9 cellular contexts compared by ENCODE assay signal in the genomic region with DNA sequence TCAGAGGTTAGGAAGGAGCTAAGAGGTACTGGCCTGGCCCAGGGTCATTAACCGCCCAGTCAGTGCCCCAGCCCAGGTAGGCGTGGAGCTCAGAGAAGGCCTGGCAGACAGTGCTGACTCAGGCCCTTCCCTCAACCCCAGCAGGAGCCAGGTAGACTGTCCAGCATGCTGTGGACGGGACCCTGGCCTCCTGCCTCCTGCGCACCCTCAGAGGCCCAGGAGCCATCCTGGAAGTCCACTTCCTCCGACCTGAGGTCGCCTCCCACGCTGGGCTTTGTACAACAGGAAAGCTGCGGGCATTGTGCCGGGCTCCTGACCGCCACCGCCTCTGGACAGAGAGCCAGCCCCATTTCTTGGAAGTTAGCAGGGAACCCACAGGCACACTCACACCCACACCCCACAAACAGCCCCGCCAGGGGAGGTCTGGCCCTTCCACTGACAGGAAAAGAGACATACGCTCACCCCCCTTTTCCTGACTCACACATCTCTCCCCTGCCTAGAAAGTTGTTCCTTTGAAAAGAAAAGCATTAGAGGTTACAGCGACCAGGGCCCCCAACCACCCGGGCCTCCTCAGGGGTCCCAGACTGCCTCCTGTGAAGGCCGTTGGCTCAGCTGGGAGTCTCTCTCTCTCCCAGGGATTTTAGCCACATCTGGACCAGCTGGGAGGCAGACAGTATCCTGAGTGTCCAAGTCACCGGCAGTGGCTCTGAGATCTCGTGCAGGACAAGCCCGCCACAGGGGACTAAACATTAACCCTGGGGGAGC. TPM values are rescaled to one million over a fixed set of nuclear protein-coding genes. Genes with fewer than 3 reads are reported as not detected.
A peak's percentile ranks its signal among the peaks of the same experiment; 100 is the strongest.
DNase-seq lines count a peak whose midpoint lies in the region; ATAC-seq and TF ChIP-seq lines count a peak whose summit lies in the region.
"Had no signal": no experiment of that assay in that cellular context is flagged by ENCODE, and none has a peak within 500 bp of the region (broad histone marks: within the 10 kb centered on the region; RNA-seq: fewer than 3 reads in every experiment).

No MANE protein-coding gene starts in this region.

- ATAC-seq in CD8-positive, alpha-beta T cell: peak; percentile 17
- peak; percentile 27 for ATAC-seq in gastroesophageal sphincter
- no peak for ATAC-seq in GM19463 (IDR thresholded peaks at IDR 0.05; ENCODE audit: unreplicated experiment)
- ATAC-seq in GM18870 (IDR thresholded peaks at IDR 0.05; ENCODE audit: unreplicated experiment): no peak
- no peak for ATAC-seq in GM19328 (IDR thresholded peaks at IDR 0.05; ENCODE audit: unreplicated experiment)

- TF ChIP-seq POLR2A in gastroesophageal sphincter (IDR thresholded peaks at IDR 0.05): no peak

- H3K27me3 ChIP-seq in CD8-positive, alpha-beta T cell (ENCODE audit: insufficient read depth, low read length): no peaks in the 10 kb centered on the region
- H3K27me3 ChIP-seq in WERI-Rb-1 (ENCODE audit: insufficient read depth, low read depth, severe bottlenecking): no peaks in the 10 kb centered on the region
- no peaks in the 10 kb centered on the region for H3K27me3 ChIP-seq in gastroesophageal sphincter

- POLR2A ChIA-PET in CD8-positive, alpha-beta T cell (lab: Charles Lee): interaction anchor here (1.2 to 1.5 kb wide), 2 partner anchors 10 to 31 kb away, joined by 3 to 6 read pairs; no protein-coding TSS in a partner anchor

- peak overlapping the region; percentile 71 for H3K27ac Mint-ChIP-seq in CD8-positive, alpha-beta T cell

- no peak for TF ChIP-seq EP300 in gastroesophageal sphincter (IDR thresholded peaks at IDR 0.05)

- no peak overlapping the region for H3K27ac ChIP-seq in CD8-positive, alpha-beta T cell (ENCODE audit: low read depth, low read length)
- peak overlapping the region; percentile 82 for H3K27ac ChIP-seq in WERI-Rb-1
- peak overlapping the region; percentile 6 to 79 (median 78) for H3K27ac ChIP-seq in gastroesophageal sphincter

- H3K4me3 ChIP-seq in CD8-positive, alpha-beta T cell (ENCODE audit: low read depth, low read length): no peak overlapping the region
- H3K4me3 ChIP-seq in WERI-Rb-1 (ENCODE audit: low read depth, low read length): no peak overlapping the region
- peak overlapping the region in 1 of 2 donors; percentile 19 for H3K4me3 ChIP-seq in gastroesophageal sphincter

- peak in 1 of 7 experiments; percentile 43 for DNase-seq in CD8-positive, alpha-beta T cell
- DNase-seq in WERI-Rb-1: peak; percentile 9
- peak in 6 of 10 donors; percentile 22 to 90 (median 73) for DNase-seq in posterior cingulate gyrus
- no peak for DNase-seq in SIG-M5 treated with dmso at 0.1 percent for 504 hours (lab: John Stamatoyannopoulos, UW; ENCODE audit: unreplicated experiment)
- DNase-seq: MM.1S had no signal

- no peaks in the 10 kb centered on the region for H3K27me3 Mint-ChIP-seq in CD8-positive, alpha-beta T cell (ENCODE audit: low read depth)

- H3K36me3 ChIP-seq in CD8-positive, alpha-beta T cell (ENCODE audit: insufficient read depth, low read length): peaks cover 20% of the 10 kb centered on the region
- peaks cover 37% of the 10 kb centered on the region for H3K36me3 ChIP-seq in WERI-Rb-1
- H3K36me3 ChIP-seq in gastroesophageal sphincter: peaks cover 0 to 38% of the 10 kb centered on the region in 2 donors

- WGBS in gastroesophageal sphincter (ENCODE audit: low coverage in 1 of 2), 2 donors: no CpG with 5 or more reads among the region's 19 CpGs

- peaks cover 30% of the 10 kb centered on the region for H3K36me3 Mint-ChIP-seq in CD8-positive, alpha-beta T cell

- CTCF ChIA-PET in CD8-positive, alpha-beta T cell (lab: Charles Lee): interaction anchor here (0.6 to 25.8 kb wide), 3 partner anchors 11 to 34 kb away, joined by 3 to 606 read pairs (median 24); no protein-coding TSS in a partner anchor

- H3K4me1 ChIP-seq in CD8-positive, alpha-beta T cell (ENCODE audit: insufficient read depth, low read length): peaks cover 52% of the 10 kb centered on the region
- H3K4me1 ChIP-seq in gastroesophageal sphincter: peaks cover 0 to 68% (median 60%) of the 10 kb centered on the region in 3 donors

- no peak overlapping the region for H3K4me3 Mint-ChIP-seq in CD8-positive, alpha-beta T cell

- intact Hi-C loops in CD8-positive, alpha-beta T cell (cut with DNase I, micrococcal nuclease): no loop called here
- intact Hi-C loops in posterior cingulate gyrus (cut with DNase I): no loop called here

- TF ChIP-seq CTCF in CD8-positive, alpha-beta T cell (IDR thresholded peaks at IDR 0.05): no peak
- no peak for TF ChIP-seq CTCF in WERI-Rb-1 (IDR thresholded peaks at IDR 0.05; ENCODE audit: low read depth, low read length)
- TF ChIP-seq CTCF in gastroesophageal sphincter (IDR thresholded peaks at IDR 0.05): no peak

- peaks cover 40% of the 10 kb centered on the region for H3K4me1 Mint-ChIP-seq in CD8-positive, alpha-beta T cell (ENCODE audit: low read depth)

- H3K9me3 ChIP-seq in CD8-positive, alpha-beta T cell (ENCODE audit: low read length): no peaks in the 10 kb centered on the region
- no peaks in the 10 kb centered on the region for H3K9me3 ChIP-seq in WERI-Rb-1 (ENCODE audit: severe bottlenecking)
- H3K9me3 ChIP-seq in gastroesophageal sphincter: no peaks in the 10 kb centered on the region

- no peaks in the 10 kb centered on the region for H3K9me3 Mint-ChIP-seq in CD8-positive, alpha-beta T cell

RNA-seq across cellular contexts. Expression of a gene that starts 7.7 kb away (rescaled TPM):
- 100 to 1,000 TPM; 177 to 186 TPM for total RNA-seq in CD8-positive, alpha-beta T cell
- 10 to 100 TPM; 44.8 to 53.0 (median 49.8) TPM for total RNA-seq in gastroesophageal sphincter

RNA-seq across cellular contexts. Expression of a gene that starts 50.4 kb away (rescaled TPM):
- under 1 TPM; 0.53 to 0.84 TPM for total RNA-seq in CD8-positive, alpha-beta T cell
- total RNA-seq in gastroesophageal sphincter: 10 to 100 TPM; 11.3 to 18.0 (median 15.6) TPM

RNA-seq across cellular contexts. Expression of a gene that starts 51.6 kb away (rescaled TPM):
- under 1 TPM; 0.19 to 0.30 TPM for total RNA-seq in CD8-positive, alpha-beta T cell
- under 1 TPM in 3 of 4 donors, not detected in 1; 0.35 to 0.81 (median 0.62) TPM for total RNA-seq in gastroesophageal sphincter

Comparison
In these comparisons a context has a peak if more than half of its experiments do, and no peak if none do; other contexts are left out.
1. ATAC-seq: peak in CD8-positive, alpha-beta T cell (single experiment) and gastroesophageal sphincter (single experiment); none in GM19463 (single experiment), GM18870 (single experiment) and GM19328 (single experiment).
2. RNA of a gene that starts 50.4 kb away (total RNA-seq): 11.3 to 18.0 TPM in gastroesophageal sphincter; 0.53 to 0.84 TPM in CD8-positive, alpha-beta T cell; every median in the first group is over 4 times any median in the second.